In the genomic region with DNA sequence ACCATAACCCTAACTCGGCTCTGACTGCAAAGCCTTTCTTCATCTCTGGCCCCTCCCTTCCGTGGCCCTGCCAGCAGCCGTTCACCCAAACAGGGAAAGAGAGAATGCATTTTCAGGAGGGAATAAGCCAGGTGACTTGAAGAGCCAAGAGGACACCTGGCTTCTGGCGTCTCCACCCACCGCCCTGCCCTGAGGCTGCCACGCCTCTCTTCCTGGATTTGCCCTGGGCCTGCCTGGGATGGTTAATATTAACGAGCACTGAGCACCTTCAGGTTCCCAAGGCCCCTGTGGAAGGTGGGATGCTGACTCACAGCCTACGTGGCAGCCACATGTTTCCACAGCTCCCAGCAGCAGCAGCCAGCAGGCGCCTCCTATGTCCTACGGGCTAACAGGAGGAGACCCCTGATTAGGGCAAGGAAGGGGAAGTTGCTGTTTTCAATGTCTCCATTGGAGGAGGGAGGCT, we compare ENCODE assay signal across 13 cellular contexts.
DNase-seq lines count a peak whose midpoint lies in the region; ATAC-seq and TF ChIP-seq lines count a peak whose summit lies in the region.
"Had no signal": no experiment of that assay in that cellular context is flagged by ENCODE, and none has a peak within 500 bp of the region (broad histone marks: within the 10 kb centered on the region; RNA-seq: fewer than 3 reads in every experiment).

No MANE protein-coding gene starts in this region.

- ATAC-seq in HCT116 = peak; percentile 94
- peak; percentile 94 for ATAC-seq in foreskin keratinocyte
- no peak for ATAC-seq in SK-N-SH treated with all-trans-retinoic acid at 6 μM for 48 hours
- no peak for ATAC-seq in HG03571 (IDR thresholded peaks at IDR 0.05; ENCODE audit: unreplicated experiment)
- no peak for ATAC-seq in GM18867 (IDR thresholded peaks at IDR 0.05; ENCODE audit: unreplicated experiment)
- ATAC-seq: activated CD8-positive, alpha-beta memory T cell treated with anti-CD3 and anti-CD28 coated beads, Interleukin-2, amount 10 ng/mL, durations not matched to agents 7 days and 5 days had no signal

- H3K27ac Mint-ChIP-seq in progenitor cell of endocrine pancreas = peak overlapping the region; percentile 87
- H3K27ac Mint-ChIP-seq: activated CD8-positive, alpha-beta memory T cell treated with anti-CD3 and anti-CD28 coated beads, Interleukin-2, amount 10 ng/mL, durations not matched to agents 7 days and 5 days; CD4-positive, CD25-positive, alpha-beta regulatory T cell had no signal

- H3K4me3 Mint-ChIP-seq in progenitor cell of endocrine pancreas (ENCODE audit: low read depth) = no peak overlapping the region
- H3K4me3 Mint-ChIP-seq: activated CD8-positive, alpha-beta memory T cell treated with anti-CD3 and anti-CD28 coated beads, Interleukin-2, amount 10 ng/mL, durations not matched to agents 7 days and 5 days; CD4-positive, CD25-positive, alpha-beta regulatory T cell had no signal

- peaks cover 20% of the 10 kb centered on the region for H3K4me1 Mint-ChIP-seq in progenitor cell of endocrine pancreas (ENCODE audit: low read depth)
- H3K4me1 Mint-ChIP-seq: activated CD8-positive, alpha-beta memory T cell treated with anti-CD3 and anti-CD28 coated beads, Interleukin-2, amount 10 ng/mL, durations not matched to agents 7 days and 5 days; CD4-positive, CD25-positive, alpha-beta regulatory T cell had no signal

- no peak for TF ChIP-seq POLR2A in HCT116 (IDR thresholded peaks at IDR 0.05; ENCODE audit: borderline replicate concordance, extremely low read depth, insufficient read depth, insufficient read length)

- RAD21 ChIA-PET in HCT116 (lab: Charles Lee; ENCODE audit: low non-redundant PET in 1 of 2, low total read pairs in 2 of 2, uncharacterized antibody in 2 of 2, unreplicated experiment in 2 of 2) = no interaction called here

- H3K4me2 ChIP-seq in HCT116 (ENCODE audit: low read length) = peak overlapping the region; percentile 63

- no peaks in the 10 kb centered on the region for H3K9me3 Mint-ChIP-seq in progenitor cell of endocrine pancreas (ENCODE audit: low read depth)
- H3K9me3 Mint-ChIP-seq: CD4-positive, CD25-positive, alpha-beta regulatory T cell had no signal

- H3K9ac ChIP-seq in HCT116 (ENCODE audit: low read length) = peak overlapping the region; percentile 35

- no peaks in the 10 kb centered on the region for H3K9me2 ChIP-seq in HCT116 (ENCODE audit: insufficient read depth)

- peak overlapping the region; percentile 73 for H2AFZ ChIP-seq in HCT116 (ENCODE audit: low read depth, low read length, poor library complexity, severe bottlenecking)

- no peak for TF ChIP-seq CTCF in HCT116 (IDR thresholded peaks at IDR 0.05 in 2 of 3, conservative IDR thresholded peaks at IDR 0.05 in 1 of 3; ENCODE audit: borderline replicate concordance in 1 of 3, insufficient read depth in 1 of 3, low read depth in 2 of 3, low read length in 2 of 3)
- TF ChIP-seq CTCF in foreskin keratinocyte (conservative IDR thresholded peaks at IDR 0.05) = peak; percentile 47
- TF ChIP-seq CTCF in progenitor cell of endocrine pancreas (IDR thresholded peaks at IDR 0.05; ENCODE audit: unreplicated experiment) = no peak
- TF ChIP-seq CTCF in GM20000 (IDR thresholded peaks at IDR 0.05; ENCODE audit: extremely low read depth, missing control alignments) = no peak

- no peak overlapping the region for H3K4me3 ChIP-seq in HCT116 (replicated peaks in 1 of 2; ENCODE audit: low read depth in 1 of 2, low read length in 2 of 2)

- no peaks in the 10 kb centered on the region for H3K9me3 ChIP-seq in HCT116 (ENCODE audit: control insufficient read depth in 1 of 2, insufficient read depth in 1 of 2, low read depth in 1 of 2, low read length in 2 of 2)
- H3K9me3 ChIP-seq: neutrophil had no signal

- intact Hi-C loops in HCT116 (cut with micrococcal nuclease) = no loop called here

- POLR2A ChIA-PET in HCT116 (lab: Charles Lee) = interaction anchor here (0.9 kb wide), 1 partner anchor 11 kb away, joined by 3 read pairs; no protein-coding TSS in a partner anchor

- H3K79me2 ChIP-seq in HCT116 (ENCODE audit: insufficient read depth, low read length) = no peaks in the 10 kb centered on the region

- H4K20me1 ChIP-seq in HCT116 (ENCODE audit: insufficient read depth) = no peaks in the 10 kb centered on the region

- CTCF ChIA-PET in HCT116 (lab: Charles Lee) = no interaction called here

- H3K27me3 Mint-ChIP-seq in progenitor cell of endocrine pancreas = no peaks in the 10 kb centered on the region

- H3K27ac ChIP-seq in HCT116 (ENCODE audit: low read depth, low read length) (no peak overlapping the region), foreskin keratinocyte (peak overlapping the region; percentile 78)
- H3K27ac ChIP-seq: neutrophil had no signal

- H3K36me3 Mint-ChIP-seq in progenitor cell of endocrine pancreas (ENCODE audit: insufficient read depth) = no peaks in the 10 kb centered on the region
- H3K36me3 Mint-ChIP-seq: activated CD8-positive, alpha-beta memory T cell treated with anti-CD3 and anti-CD28 coated beads, Interleukin-2, amount 10 ng/mL, durations not matched to agents 7 days and 5 days; CD4-positive, CD25-positive, alpha-beta regulatory T cell had no signal

- BruUV-seq in HCT116 (replicated peaks; lab: Mats Ljungman, UMichigan) = no TSS peak

- H3K4me1 ChIP-seq in HCT116 (ENCODE audit: control insufficient read depth in 1 of 2, insufficient read depth in 2 of 2, low read length in 2 of 2) (peaks cover 7 to 31% of the 10 kb centered on the region in 2 experiments; a peak in 3 of 4 replicates), foreskin keratinocyte (peaks cover 17% of the 10 kb centered on the region)

- H3K27me3 ChIP-seq in HCT116 (ENCODE audit: insufficient read depth, low read length) = no peaks in the 10 kb centered on the region
- H3K27me3 ChIP-seq in foreskin keratinocyte = no peaks in the 10 kb centered on the region
- H3K27me3 ChIP-seq: neutrophil had no signal

- no peaks in the 10 kb centered on the region for H3K36me3 ChIP-seq in HCT116 (ENCODE audit: control insufficient read depth in 1 of 2, insufficient read depth in 2 of 2, low read length in 2 of 2)
- H3K36me3 ChIP-seq: neutrophil had no signal

- peak; percentile 84 for DNase-seq in HCT116 (ENCODE audit: low read depth, low spot score)
- peak; percentile 50 for DNase-seq in NCI-H526 treated with DMSO at 0.1 percent for 48 hours (lab: John Stamatoyannopoulos, UW)
- DNase-seq in foreskin keratinocyte = peak; percentile 93 to 95
- DNase-seq in progenitor cell of endocrine pancreas (ENCODE audit: low spot score, unreplicated experiment) = peak; percentile 17
- no peak for DNase-seq in GM20000 (ENCODE audit: low spot score)
- DNase-seq: activated CD8-positive, alpha-beta memory T cell treated with anti-CD3 and anti-CD28 coated beads, Interleukin-2, amount 10 ng/mL, durations not matched to agents 7 days and 5 days; CD4-positive, CD25-positive, alpha-beta regulatory T cell; stimulated activated CD4-positive, alpha-beta T cell treated with anti-CD3 and anti-CD28 coated beads, Interleukin-2, amount 100 ng/mL, for 48 hours; T-helper 9 cell had no signal

- peak; percentile 53 for TF ChIP-seq RAD21 in HCT116 (IDR thresholded peaks at IDR 0.05; ENCODE audit: low read depth)

TF ChIP-seq in HCT116, 20 proteins besides CTCF, POLR2A, EP300 and RAD21 (continues in another document):
- TF ChIP-seq SIN3A (IDR thresholded peaks at IDR 0.05; ENCODE audit: low read depth) = no peak
- TF ChIP-seq FOSL1 (IDR thresholded peaks at IDR 0.05; ENCODE audit: low read depth) = peak; percentile 78
- peak; percentile 65 for TF ChIP-seq POLR2AphosphoS5 (IDR thresholded peaks at IDR 0.05; ENCODE audit: low read depth, low read length)
- TF ChIP-seq, protein P1, sequence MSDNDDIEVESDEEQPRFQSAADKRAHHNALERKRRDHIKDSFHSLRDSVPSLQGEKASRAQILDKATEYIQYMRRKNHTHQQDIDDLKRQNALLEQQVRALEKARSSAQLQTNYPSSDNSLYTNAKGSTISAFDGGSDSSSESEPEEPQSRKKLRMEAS (IDR thresholded peaks at IDR 0.05) = peak; percentile 97
- peak; percentile 68 for TF ChIP-seq JUND (IDR thresholded peaks at IDR 0.05)
- TF ChIP-seq CEBPB (IDR thresholded peaks at IDR 0.05; ENCODE audit: low read depth) = no peak
- peak; percentile 86 for TF ChIP-seq SP1 (IDR thresholded peaks at IDR 0.05; ENCODE audit: low read depth)

TF ChIP-seq in SK-N-SH treated with all-trans-retinoic acid at 6 μM for 48 hours, 23 proteins besides CTCF, POLR2A, EP300 and RAD21 (continues in another document):
- TF ChIP-seq ESRRG (CRISPR knock-in tag; IDR thresholded peaks at IDR 0.05) (no peak), ZFP30 (CRISPR knock-in tag; IDR thresholded peaks at IDR 0.05) (no peak), RARB (CRISPR knock-in tag; IDR thresholded peaks at IDR 0.05) (no peak), SNAI2 (CRISPR knock-in tag; IDR thresholded peaks at IDR 0.05) (no peak), OSR1 (CRISPR knock-in tag; IDR thresholded peaks at IDR 0.05) (no peak), PPARA (CRISPR knock-in tag; IDR thresholded peaks at IDR 0.05; ENCODE audit: borderline replicate concordance) (no peak), TOX (CRISPR knock-in tag; IDR thresholded peaks at IDR 0.05; ENCODE audit: borderline replicate concordance) (no peak)
- TF ChIP-seq, protein P2, sequence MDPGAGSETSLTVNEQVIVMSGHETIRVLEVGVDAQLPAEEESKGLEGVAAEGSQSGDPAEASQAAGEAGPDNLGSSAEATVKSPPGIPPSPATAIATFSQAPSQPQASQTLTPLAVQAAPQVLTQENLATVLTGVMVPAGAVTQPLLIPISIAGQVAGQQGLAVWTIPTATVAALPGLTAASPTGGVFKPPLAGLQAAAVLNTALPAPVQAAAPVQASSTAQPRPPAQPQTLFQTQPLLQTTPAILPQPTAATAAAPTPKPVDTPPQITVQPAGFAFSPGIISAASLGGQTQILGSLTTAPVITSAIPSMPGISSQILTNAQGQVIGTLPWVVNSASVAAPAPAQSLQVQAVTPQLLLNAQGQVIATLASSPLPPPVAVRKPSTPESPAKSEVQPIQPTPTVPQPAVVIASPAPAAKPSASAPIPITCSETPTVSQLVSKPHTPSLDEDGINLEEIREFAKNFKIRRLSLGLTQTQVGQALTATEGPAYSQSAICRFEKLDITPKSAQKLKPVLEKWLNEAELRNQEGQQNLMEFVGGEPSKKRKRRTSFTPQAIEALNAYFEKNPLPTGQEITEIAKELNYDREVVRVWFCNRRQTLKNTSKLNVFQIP (CRISPR knock-in tag; IDR thresholded peaks at IDR 0.05; ENCODE audit: borderline replicate concordance, low read depth) = no peak

Comparison
In these comparisons a context has a peak if more than half of its experiments do, and no peak if none do; other contexts are left out.
1. ATAC-seq: peak in HCT116 (single experiment) and foreskin keratinocyte (single experiment); none in SK-N-SH treated with all-trans-retinoic acid at 6 μM for 48 hours (single experiment), HG03571 (single experiment) and GM18867 (single experiment).